ENCODE assay signal across 9 cellular contexts in the genomic region with DNA sequence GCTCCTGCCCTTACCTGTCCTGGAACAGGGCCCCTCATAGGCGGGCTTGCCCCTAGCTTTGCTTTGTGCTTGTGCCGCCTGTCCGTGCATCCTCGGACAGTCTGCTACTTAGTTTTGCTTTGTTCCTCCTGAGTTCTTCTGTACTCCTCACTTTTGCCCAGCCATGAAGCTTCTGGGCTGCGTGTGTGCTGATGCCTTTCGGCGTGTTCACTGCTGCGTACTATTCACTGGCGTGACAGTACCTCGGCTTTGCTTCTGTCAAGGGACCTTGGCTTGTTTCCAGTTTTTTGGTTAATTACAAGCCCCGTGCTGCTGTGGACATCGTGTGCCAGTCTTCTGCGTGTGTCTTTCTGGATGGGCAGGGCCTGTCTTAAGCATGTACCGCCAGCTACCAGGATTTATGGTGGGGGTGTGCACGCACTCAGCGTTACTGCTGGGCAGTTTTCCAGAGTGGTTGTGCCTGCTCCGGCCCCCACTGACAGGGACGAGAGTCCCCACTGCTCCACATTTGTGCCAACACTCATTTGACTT. TPM values are rescaled to one million over a fixed set of nuclear protein-coding genes. Genes with fewer than 3 reads are reported as not detected.
A peak's percentile ranks its signal among the peaks of the same experiment; 100 is the strongest.
DNase-seq lines count a peak whose midpoint lies in the region; ATAC-seq and TF ChIP-seq lines count a peak whose summit lies in the region.
"Had no signal": no experiment of that assay in that cellular context is flagged by ENCODE, and none has a peak within 500 bp of the region (broad histone marks: within the 10 kb centered on the region; RNA-seq: fewer than 3 reads in every experiment).

No MANE protein-coding gene starts in this region.

- H3K4me3 ChIP-seq in Caco-2 (ENCODE audit: low read depth, low read length) (no peak overlapping the region), IMR-90 (ENCODE audit: insufficient read depth, low read depth, low read length) (no peak overlapping the region), endodermal cell (ENCODE audit: low read length) (no peak overlapping the region), rectal smooth muscle tissue (ENCODE audit: low read length) (peak overlapping the region; percentile 54), smooth muscle cell (no peak overlapping the region)

- H4K5ac ChIP-seq in IMR-90 (ENCODE audit: low read depth, low read length) = no peak overlapping the region

- in situ Hi-C loops in IMR-90 (cut with MboI; ENCODE audit: low sequenced_read_pairs) = no loop called here

- H3K4me1 Mint-ChIP-seq in Caco-2 (ENCODE audit: low read depth, unreplicated experiment) (no peaks in the 10 kb centered on the region), endodermal cell (peaks cover 15% of the 10 kb centered on the region)

- no peaks in the 10 kb centered on the region; the same call in 1 of the 2 replicates for H3K4me1 ChIP-seq in Caco-2
- H3K4me1 ChIP-seq in IMR-90 (ENCODE audit: control insufficient read depth, insufficient read depth, low read length) = peaks cover 26% of the 10 kb centered on the region
- H3K4me1 ChIP-seq in endodermal cell (ENCODE audit: control insufficient read depth, insufficient read depth, low read length) = peaks cover 8% of the 10 kb centered on the region
- peaks cover 22% of the 10 kb centered on the region for H3K4me1 ChIP-seq in rectal smooth muscle tissue (ENCODE audit: control insufficient read depth, insufficient read depth, low read length)
- peaks cover 8% of the 10 kb centered on the region for H3K4me1 ChIP-seq in smooth muscle cell (ENCODE audit: low read depth)

- TF ChIP-seq RAD21 in IMR-90 (IDR thresholded peaks at IDR 0.05; ENCODE audit: low read length) = no peak

- H3K4me2 ChIP-seq in IMR-90 (ENCODE audit: low read depth, low read length) (peak overlapping the region; percentile 32), smooth muscle cell (no peak overlapping the region)

- H2AK5ac ChIP-seq in IMR-90 (ENCODE audit: low read depth, low read length) = no peak overlapping the region

- H3K27me3 ChIP-seq in Caco-2 (replicated peaks; ENCODE audit: control insufficient read depth, insufficient read depth, low read length) = no peaks in the 10 kb centered on the region
- no peaks in the 10 kb centered on the region for H3K27me3 ChIP-seq in IMR-90 (ENCODE audit: control insufficient read depth, insufficient read depth, low read length)
- H3K27me3 ChIP-seq in endodermal cell (ENCODE audit: control insufficient read depth, insufficient read depth, low read length, poor library complexity, severe bottlenecking) = no peaks in the 10 kb centered on the region
- no peaks in the 10 kb centered on the region for H3K27me3 ChIP-seq in rectal smooth muscle tissue (ENCODE audit: control insufficient read depth, insufficient read depth, low read length)
- no peaks in the 10 kb centered on the region for H3K27me3 ChIP-seq in smooth muscle cell (ENCODE audit: low read depth)

- H3K9me3 ChIP-seq in Caco-2 (no peaks in the 10 kb centered on the region), IMR-90 (ENCODE audit: control insufficient read depth, insufficient read depth, low read length) (no peaks in the 10 kb centered on the region), endodermal cell (ENCODE audit: control insufficient read depth, low read length) (no peaks in the 10 kb centered on the region), smooth muscle cell (replicated peaks; ENCODE audit: low read depth) (no peaks in the 10 kb centered on the region)

- CTCF ChIA-PET in Caco-2 (lab: Charles Lee) = no interaction called here
- CTCF ChIA-PET in IMR-90 (lab: Yijun Ruan, JAX) = no interaction called here

- H3K4ac ChIP-seq in IMR-90 (ENCODE audit: low read depth, low read length) = 0 out of 2 replicates have a peak overlapping the region, but pooled peaks have one; percentile 7

- no peak overlapping the region for H2BK5ac ChIP-seq in IMR-90 (ENCODE audit: low read depth, low read length, poor library complexity, severe bottlenecking)

- TF ChIP-seq CTCF in Caco-2 (IDR thresholded peaks at IDR 0.05; ENCODE audit: insufficient read depth in 1 of 2, low read depth in 1 of 2, low read length in 1 of 2, severe bottlenecking in 1 of 2, unreplicated experiment in 1 of 2) (no peak), IMR-90 (conservative IDR thresholded peaks at IDR 0.05; ENCODE audit: low read depth, low read length) (no peak), endodermal cell (conservative IDR thresholded peaks at IDR 0.05) (no peak), smooth muscle cell (IDR thresholded peaks at IDR 0.05; ENCODE audit: borderline replicate concordance, insufficient read depth, poor library complexity, severe bottlenecking) (no peak)

- H3K79me2 ChIP-seq in smooth muscle cell (ENCODE audit: low read depth) = peaks cover 64% of the 10 kb centered on the region

- no peak overlapping the region; the same call in 1 of the 2 replicates for H2BK20ac ChIP-seq in IMR-90 (ENCODE audit: low read depth, low read length)

- H3K27ac ChIP-seq in IMR-90 (ENCODE audit: insufficient read depth, low read length) (no peak overlapping the region), endodermal cell (ENCODE audit: low read depth, low read length) (no peak overlapping the region), rectal smooth muscle tissue (ENCODE audit: low read depth, low read length) (peak overlapping the region; percentile 56), smooth muscle cell (ENCODE audit: low read depth) (no peak overlapping the region)

- no peak overlapping the region for H3K18ac ChIP-seq in IMR-90 (ENCODE audit: low read depth, low read length)

- H2AK9ac ChIP-seq in IMR-90 (replicated peaks; ENCODE audit: low read depth, low read length, poor library complexity) = no peak overlapping the region

- ATAC-seq in IMR-90 (ENCODE audit: low read depth) (no peak), GM21381 (IDR thresholded peaks at IDR 0.05; ENCODE audit: unreplicated experiment) (no peak)

- H3K23ac ChIP-seq in IMR-90 (ENCODE audit: low read depth, low read length) = no peak overlapping the region; the same call in 1 of the 2 replicates

- no peak overlapping the region for H3K56ac ChIP-seq in IMR-90 (ENCODE audit: extremely low read depth, insufficient read depth, low read length)

- POLR2A ChIA-PET in Caco-2 (lab: Charles Lee) (no interaction called here), IMR-90 (lab: Charles Lee; ENCODE audit: unreplicated experiment) (no interaction called here)

- intact Hi-C loops in Caco-2 (cut with micrococcal nuclease; ENCODE audit: unreplicated experiment) = no loop called here
- intact Hi-C loops in IMR-90 (cut with micrococcal nuclease) = no loop called here

- 67% methylated on average over 6 of the region's 18 CpGs; no CpG with 5 or more reads in 1 of the 2 experiments for WGBS in IMR-90 (ENCODE audit: extremely low coverage in 2 of 2, insufficient read length in 1 of 2), 2 experiments
- 95 to 100% methylated on average over 16 to 18 of the region's 18 CpGs for WGBS in endodermal cell (ENCODE audit: insufficient coverage in 1 of 2, insufficient read length in 1 of 2), 2 experiments
- WGBS in smooth muscle cell (ENCODE audit: low lambda C conversion rate) = 92% methylated on average over 18 of the region's 18 CpGs

- H2AFZ ChIP-seq in IMR-90 (replicated peaks; ENCODE audit: low read length, poor library complexity) = peak overlapping the region; percentile 3
- H2AFZ ChIP-seq in smooth muscle cell (ENCODE audit: low read depth) = no peak overlapping the region

- TF ChIP-seq POLR2A in IMR-90 (IDR thresholded peaks at IDR 0.05; ENCODE audit: low read depth, low read length) = no peak

- peak overlapping the region; percentile 35 for H3K27ac Mint-ChIP-seq in Caco-2 (ENCODE audit: unreplicated experiment)
- H3K27ac Mint-ChIP-seq in endodermal cell = no peak overlapping the region

- DNase-seq in Caco-2 (no peak), IMR-90 (no peak), endodermal cell (no peak), smooth muscle cell (lab: John Stamatoyannopoulos, UW; ENCODE audit: unreplicated experiment) (no peak), NCI-H1092 treated with DMSO at 0.1 percent for 48 hours (lab: John Stamatoyannopoulos, UW) (no peak)
- no peak for DNase-seq in activated CD4-positive, CD25-positive, alpha-beta regulatory T cell (lab: John Stamatoyannopoulos, UW)
- DNase-seq: mesendoderm had no signal

- H3F3A ChIP-seq in smooth muscle cell (ENCODE audit: low read depth) = no peaks in the 10 kb centered on the region

- H3K14ac ChIP-seq in IMR-90 (replicated peaks; ENCODE audit: low read depth, low read length) = no peak overlapping the region

- H3K27me3 Mint-ChIP-seq in Caco-2 (ENCODE audit: insufficient read depth, unreplicated experiment) = no peaks in the 10 kb centered on the region
- peaks cover 2% of the 10 kb centered on the region for H3K27me3 Mint-ChIP-seq in endodermal cell (ENCODE audit: insufficient read depth)

- H3K4me3 Mint-ChIP-seq in Caco-2 (ENCODE audit: unreplicated experiment) (peak overlapping the region; percentile 92), endodermal cell (peak overlapping the region; percentile 78)

- H3K36me3 ChIP-seq in Caco-2 (ENCODE audit: control insufficient read depth, insufficient read depth, low read length) (no peaks in the 10 kb centered on the region), IMR-90 (ENCODE audit: control insufficient read depth, insufficient read depth, low read length) (no peaks in the 10 kb centered on the region), endodermal cell (ENCODE audit: control insufficient read depth, insufficient read depth, low read length) (no peaks in the 10 kb centered on the region), rectal smooth muscle tissue (ENCODE audit: control insufficient read depth, insufficient read depth, low read length) (no peaks in the 10 kb centered on the region), smooth muscle cell (ENCODE audit: low read depth) (no peaks in the 10 kb centered on the region)

- H2BK15ac ChIP-seq in IMR-90 (ENCODE audit: low read depth, low read length) = no peak overlapping the region

- H4K20me1 ChIP-seq in IMR-90 (ENCODE audit: insufficient read depth, low read length) = peaks cover 37% of the 10 kb centered on the region
- H4K20me1 ChIP-seq in smooth muscle cell (ENCODE audit: low read depth) = peaks cover 62% of the 10 kb centered on the region

- H3K9ac ChIP-seq in IMR-90 (ENCODE audit: low read depth, low read length) (no peak overlapping the region), endodermal cell (ENCODE audit: extremely low read depth, low read length, poor library complexity, severe bottlenecking) (no peak overlapping the region), rectal smooth muscle tissue (ENCODE audit: low read length) (no peak overlapping the region), smooth muscle cell (ENCODE audit: low read depth) (no peak overlapping the region)

- no peak overlapping the region for H4K8ac ChIP-seq in IMR-90 (ENCODE audit: low read depth in 2 of 2, low read length in 2 of 2)

- TSS peak; percentile 9 for BruUV-seq in Caco-2 (replicated peaks; lab: Mats Ljungman, UMichigan)
- no TSS peak for BruUV-seq in IMR-90 (replicated peaks; lab: Mats Ljungman, UMichigan)

- dilution Hi-C loops in IMR-90 (cut with HindIII; ENCODE audit: low sequenced_read_pairs, unreplicated experiment) = no loop called here

- H3K79me1 ChIP-seq in IMR-90 (ENCODE audit: low read depth in 1 of 2, low read length in 2 of 2) = peaks cover 9 to 47% of the 10 kb centered on the region in 2 experiments

- H3K9me1 ChIP-seq in IMR-90 (ENCODE audit: insufficient read depth, low read length) = peaks cover 9% of the 10 kb centered on the region

- H4K91ac ChIP-seq in IMR-90 (ENCODE audit: insufficient read depth, low read depth, low read length) = no peak overlapping the region

- no peak overlapping the region for H2BK120ac ChIP-seq in IMR-90 (ENCODE audit: low read depth, low read length)

- H3K36me3 Mint-ChIP-seq in Caco-2 (ENCODE audit: insufficient read depth, unreplicated experiment) = peaks cover 8% of the 10 kb centered on the region
- peaks cover 21% of the 10 kb centered on the region for H3K36me3 Mint-ChIP-seq in endodermal cell (ENCODE audit: low read depth)

- H3K9me3 Mint-ChIP-seq in Caco-2 (ENCODE audit: unreplicated experiment) = no peaks in the 10 kb centered on the region
- H3K9me3 Mint-ChIP-seq in endodermal cell = peaks cover 3% of the 10 kb centered on the region

RNA-seq across cellular contexts. Expression of a gene that starts 2.5 kb away (rescaled TPM):
- total RNA-seq in Caco-2 (2022) (58.1 and 60.0 TPM in 2 replicates), IMR-90 (2012; rRNA removed) (15.3 and 15.6 TPM in 2 replicates), endodermal cell (100 to 1,000 TPM; 117 to 121 TPM), smooth muscle cell (36.9 and 37.3 TPM in 2 replicates)
- polyA plus RNA-seq in IMR-90 (2012; rRNA removed) (32.2 and 35.1 TPM in 2 replicates), smooth muscle cell (49.1 and 57.7 TPM in 2 replicates)
- 21.8 and 38.1 TPM in 2 replicates for polyA plus RNA-seq in IMR-90 (2012; cell fraction: cytosol; rRNA removed)
- 145 and 229 TPM in 2 replicates for polyA plus RNA-seq in IMR-90 (2012; cell fraction: nucleus; rRNA removed; ENCODE audit: low replicate concordance)
- 83.2 TPM for polyA plus RNA-seq in endodermal cell (2013, experiment 1 of 2)
- 79.9 TPM for polyA plus RNA-seq in endodermal cell (2013, experiment 2 of 2)

RNA-seq across cellular contexts. Expression of a gene that starts 16.2 kb away (rescaled TPM):
- total RNA-seq in Caco-2 (2022) (41.6 and 43.6 TPM in 2 replicates), IMR-90 (2012; rRNA removed) (12.4 and 13.3 TPM in 2 replicates), endodermal cell (10 to 100 TPM; 37.0 to 44.5 TPM), smooth muscle cell (9.8 and 15.9 TPM in 2 replicates)
- polyA plus RNA-seq in IMR-90 (2012; rRNA removed) (16.4 and 16.7 TPM in 2 replicates), smooth muscle cell (12.5 and 20.7 TPM in 2 replicates)
- polyA plus RNA-seq in IMR-90 (2012; cell fraction: cytosol; rRNA removed) = 13.5 and 19.0 TPM in 2 replicates
- 44.2 and 86.6 TPM in 2 replicates for polyA plus RNA-seq in IMR-90 (2012; cell fraction: nucleus; rRNA removed; ENCODE audit: low replicate concordance)
- polyA plus RNA-seq in endodermal cell (2013, experiment 1 of 2) = 23.9 TPM
- 21.8 TPM for polyA plus RNA-seq in endodermal cell (2013, experiment 2 of 2)
